1 cellular context compared by ENCODE assay signal in genomic region chr2:25982273-25982967, GRCh38.
TF ChIP-seq lines count a peak whose summit lies in the region.

KIF3C (minus strand) TSS chr2:25982497; CDS start chr2:25981917, 580 bp downstream.

TF ChIP-seq in H1, 55 proteins besides CTCF, POLR2A, EP300 and RAD21 (continued from another document):
- TF ChIP-seq CHD7 (IDR thresholded peaks at IDR 0.05; ENCODE audit: insufficient replicate concordance, low read length) (no peak), SIN3A (conservative IDR thresholded peaks at IDR 0.05 in 1 of 2, IDR thresholded peaks at IDR 0.05 in 1 of 2; ENCODE audit: low read depth in 1 of 2, low read length in 2 of 2) (peak in 1 of 2 experiments; percentile 73; a peak in 3 of 4 replicates), E2F6 (IDR thresholded peaks at IDR 0.05) (no peak), CREB1 (IDR thresholded peaks at IDR 0.05) (peak; percentile 72), EGR1 (IDR thresholded peaks at IDR 0.05; ENCODE audit: borderline replicate concordance, low read depth, low read length) (no peak), NANOG (IDR thresholded peaks at IDR 0.05; ENCODE audit: insufficient read depth, low read depth, low read length, poor library complexity, severe bottlenecking) (no peak), EZH2 (IDR thresholded peaks at IDR 0.05; ENCODE audit: low read depth, low read length, severe bottlenecking) (no peak), RNF2 (IDR thresholded peaks at IDR 0.05; ENCODE audit: borderline replicate concordance, low read depth, low read length, missing control alignments, poor library complexity, severe bottlenecking) (no peak), CHD1 (IDR thresholded peaks at IDR 0.05; ENCODE audit: low read depth, low read length) (no peak), JUN (IDR thresholded peaks at IDR 0.05; ENCODE audit: low read depth, low read length) (no peak), HDAC6 (IDR thresholded peaks at IDR 0.05; ENCODE audit: low read depth, low read length) (no peak), MAFK (IDR thresholded peaks at IDR 0.05; ENCODE audit: low read depth, low read length) (peak; percentile 50; the same call in 1 of the 2 replicates), ZNF274 (IDR thresholded peaks at IDR 0.05; ENCODE audit: borderline replicate concordance, extremely low read depth, low read length) (no peak), ATF2 (IDR thresholded peaks at IDR 0.05; ENCODE audit: low read length) (no peak), BACH1 (IDR thresholded peaks at IDR 0.05; ENCODE audit: low read length) (no peak), SUZ12 (IDR thresholded peaks at IDR 0.05; ENCODE audit: low read length) (no peak), POU5F1 (IDR thresholded peaks at IDR 0.05; ENCODE audit: low read depth, low read length) (no peak), GABPA (IDR thresholded peaks at IDR 0.05; ENCODE audit: borderline replicate concordance, insufficient read depth, low read length) (no peak), NRF1 (IDR thresholded peaks at IDR 0.05; ENCODE audit: low read depth, low read length) (no peak), GTF2F1 (IDR thresholded peaks at IDR 0.05; ENCODE audit: borderline replicate concordance, low read depth, low read length) (no peak), TAF1 (IDR thresholded peaks at IDR 0.05; ENCODE audit: low read depth, low read length) (peak; percentile 62; the same call in 1 of the 2 replicates), HDAC2 (IDR thresholded peaks at IDR 0.05; ENCODE audit: borderline replicate concordance in 1 of 2, low read depth in 2 of 2, low read length in 2 of 2) (0 out of 4 replicates have a peak, but pooled peaks of 1 of the 2 experiments have one; percentile 50), ATF3 (IDR thresholded peaks at IDR 0.05; ENCODE audit: insufficient read depth, low read depth, low read length) (no peak), CTBP2 (IDR thresholded peaks at IDR 0.05; ENCODE audit: borderline replicate concordance, insufficient read depth, insufficient read length, low read length) (no peak), SAP30 (IDR thresholded peaks at IDR 0.05; ENCODE audit: insufficient read depth, insufficient replicate concordance, low read length) (no peak), RFX5 (IDR thresholded peaks at IDR 0.05; ENCODE audit: borderline replicate concordance, low read depth, low read length) (no peak), CEBPB (IDR thresholded peaks at IDR 0.05; ENCODE audit: low read depth, low read length) (peak; percentile 46; the same call in 1 of the 2 replicates), YY1 (IDR thresholded peaks at IDR 0.05; ENCODE audit: low read depth, low read length) (peak; percentile 20; the same call in 1 of the 2 replicates), FOSL1 (IDR thresholded peaks at IDR 0.05; ENCODE audit: insufficient read depth, low read depth, low read length) (no peak), TBP (IDR thresholded peaks at IDR 0.05; ENCODE audit: low read depth, low read length) (no peak), TAF7 (optimal IDR thresholded peaks at IDR 0.05; ENCODE audit: borderline replicate concordance, low read depth, low read length) (no peak), SRF (IDR thresholded peaks at IDR 0.05; ENCODE audit: low read depth, low read length) (no peak), SIRT6 (IDR thresholded peaks at IDR 0.05; ENCODE audit: low read length) (no peak), CHD2 (IDR thresholded peaks at IDR 0.05; ENCODE audit: low read length) (no peak), MAX (IDR thresholded peaks at IDR 0.05) (peak; percentile 64; the same call in 1 of the 2 replicates), RBBP5 (IDR thresholded peaks at IDR 0.05; ENCODE audit: borderline replicate concordance, low read depth, low read length) (0 out of 2 replicates have a peak, but pooled peaks have one; percentile 52), KDM5A (IDR thresholded peaks at IDR 0.05; ENCODE audit: low read length) (no peak), SP2 (IDR thresholded peaks at IDR 0.05; ENCODE audit: low read length) (no peak), SP4 (IDR thresholded peaks at IDR 0.05; ENCODE audit: low read length) (no peak), PHF8 (conservative IDR thresholded peaks at IDR 0.05; ENCODE audit: low read depth, low read length) (no peak), POLR2AphosphoS5 (IDR thresholded peaks at IDR 0.05; ENCODE audit: low read depth, low read length) (peak; percentile 64; the same call in 1 of the 2 replicates), USF2 (IDR thresholded peaks at IDR 0.05; ENCODE audit: low read length) (no peak), SP1 (IDR thresholded peaks at IDR 0.05; ENCODE audit: low read depth, low read length) (no peak), CBX8 (IDR thresholded peaks at IDR 0.05; ENCODE audit: borderline replicate concordance, low read depth, low read length) (no peak), KDM4A (IDR thresholded peaks at IDR 0.05; ENCODE audit: low read depth, low read length, severe bottlenecking) (peak; percentile 53), BCL11A (IDR thresholded peaks at IDR 0.05; ENCODE audit: low read depth in 2 of 2, low read length in 2 of 2) (no peak), CBX5 (IDR thresholded peaks at IDR 0.05; ENCODE audit: low read depth, low read length) (no peak), TCF12 (IDR thresholded peaks at IDR 0.05; ENCODE audit: low read depth, low read length) (no peak), SIX5 (IDR thresholded peaks at IDR 0.05; ENCODE audit: low read depth, low read length) (peak; percentile 46; the same call in 1 of the 2 replicates), KDM1A (IDR thresholded peaks at IDR 0.05; ENCODE audit: borderline replicate concordance, low read length) (no peak)
TF ChIP-seq in H1: peak in this region for 14.
